ENCODE assay signal across 8 cellular contexts in the genomic region with DNA sequence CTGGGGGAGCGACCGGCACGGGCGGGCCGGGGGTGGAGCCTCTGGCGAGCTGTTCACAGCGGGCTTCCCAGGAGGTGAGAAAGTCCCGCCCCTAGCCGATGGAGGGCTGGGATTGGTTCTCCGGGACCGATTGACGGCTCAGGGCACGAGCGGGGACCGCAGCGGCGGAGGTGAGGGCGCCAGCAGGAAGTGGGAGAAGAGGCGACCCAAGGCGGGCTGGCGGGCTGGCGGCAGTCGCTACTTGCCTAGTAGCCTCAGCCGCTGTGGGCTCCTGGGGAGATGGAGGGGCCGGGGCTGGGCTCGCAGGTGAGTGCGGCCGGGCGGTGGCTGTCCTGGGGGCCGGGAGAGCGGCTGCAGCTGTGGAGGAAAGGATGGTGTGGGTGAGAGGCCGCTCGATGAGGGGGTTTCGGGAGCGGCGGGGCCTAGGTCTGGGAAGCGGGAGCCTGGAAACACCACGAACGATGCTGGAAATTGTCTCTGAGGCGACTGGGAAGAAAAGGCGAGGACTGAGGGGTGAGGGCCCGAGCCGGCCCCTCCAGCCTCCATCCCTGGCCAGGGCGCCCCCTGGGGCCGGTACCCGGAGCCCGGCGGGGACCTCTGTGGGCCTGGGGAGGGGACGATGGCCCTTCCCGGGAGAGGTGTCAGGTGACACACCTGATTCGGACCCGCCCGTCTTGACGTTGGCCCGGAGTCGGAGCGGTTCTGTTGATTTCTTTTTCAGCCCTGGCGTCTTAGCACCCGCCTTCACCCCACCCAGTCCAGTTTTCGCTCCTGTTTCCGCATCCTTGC. TPM values are rescaled to one million over a fixed set of nuclear protein-coding genes. Genes with fewer than 3 reads are reported as not detected.
A peak's percentile ranks its signal among the peaks of the same experiment; 100 is the strongest.
DNase-seq lines count a peak whose midpoint lies in the region; ATAC-seq, FAIRE-seq and TF ChIP-seq lines count a peak whose summit lies in the region.

A gene with protein sequence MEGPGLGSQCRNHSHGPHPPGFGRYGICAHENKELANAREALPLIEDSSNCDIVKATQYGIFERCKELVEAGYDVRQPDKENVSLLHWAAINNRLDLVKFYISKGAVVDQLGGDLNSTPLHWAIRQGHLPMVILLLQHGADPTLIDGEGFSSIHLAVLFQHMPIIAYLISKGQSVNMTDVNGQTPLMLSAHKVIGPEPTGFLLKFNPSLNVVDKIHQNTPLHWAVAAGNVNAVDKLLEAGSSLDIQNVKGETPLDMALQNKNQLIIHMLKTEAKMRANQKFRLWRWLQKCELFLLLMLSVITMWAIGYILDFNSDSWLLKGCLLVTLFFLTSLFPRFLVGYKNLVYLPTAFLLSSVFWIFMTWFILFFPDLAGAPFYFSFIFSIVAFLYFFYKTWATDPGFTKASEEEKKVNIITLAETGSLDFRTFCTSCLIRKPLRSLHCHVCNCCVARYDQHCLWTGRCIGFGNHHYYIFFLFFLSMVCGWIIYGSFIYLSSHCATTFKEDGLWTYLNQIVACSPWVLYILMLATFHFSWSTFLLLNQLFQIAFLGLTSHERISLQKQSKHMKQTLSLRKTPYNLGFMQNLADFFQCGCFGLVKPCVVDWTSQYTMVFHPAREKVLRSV (plus strand): TSS at position 198 of the 789 bp plus-strand sequence. CDS start 82 bp downstream, at position 280.

- H3K27me3 Mint-ChIP-seq in activated naive CD8-positive, alpha-beta T cell treated with anti-CD3 and anti-CD28 coated beads, Interleukin-2, amount 10 ng/mL, durations not matched to agents 7 days and 5 days: peaks cover 5% of the 10 kb centered on the region
- H3K27me3 Mint-ChIP-seq in type B pancreatic cell: peaks cover 4% of the 10 kb centered on the region

- H3K4me1 Mint-ChIP-seq in activated naive CD8-positive, alpha-beta T cell treated with anti-CD3 and anti-CD28 coated beads, Interleukin-2, amount 10 ng/mL, durations not matched to agents 7 days and 5 days: peaks cover 42% of the 10 kb centered on the region
- H3K4me1 Mint-ChIP-seq in type B pancreatic cell (ENCODE audit: unreplicated experiment): peaks cover 28% of the 10 kb centered on the region

- TF ChIP-seq CTCF in SU-DHL-6 (IDR thresholded peaks at IDR 0.05; ENCODE audit: insufficient read depth, low read length, poor library complexity, severe bottlenecking): peak; percentile 71
- peak; percentile 39 for TF ChIP-seq CTCF in type B pancreatic cell (conservative IDR thresholded peaks at IDR 0.05)

- no peaks in the 10 kb centered on the region for H3F3A ChIP-seq in SU-DHL-6 (ENCODE audit: insufficient read depth)

- peak; percentile 97 for FAIRE-seq in GM12891 (lab: Jason Lieb, UNC)

- peak within 1 kb of the TSS; percentile 93 for H3K4me2 ChIP-seq in SU-DHL-6 (ENCODE audit: low read depth, low read length, poor library complexity, severe bottlenecking)

- H3K36me3 Mint-ChIP-seq in activated naive CD8-positive, alpha-beta T cell treated with anti-CD3 and anti-CD28 coated beads, Interleukin-2, amount 10 ng/mL, durations not matched to agents 7 days and 5 days: peaks cover 16% of the 10 kb centered on the region
- H3K36me3 Mint-ChIP-seq in type B pancreatic cell: peaks cover 11% of the 10 kb centered on the region

- TF ChIP-seq POLR2A in GM12891 (IDR thresholded peaks at IDR 0.05; ENCODE audit: low read depth, low read length): peak; percentile 54; the same call in 1 of the 2 replicates

- H3K27ac Mint-ChIP-seq in activated naive CD8-positive, alpha-beta T cell treated with anti-CD3 and anti-CD28 coated beads, Interleukin-2, amount 10 ng/mL, durations not matched to agents 7 days and 5 days: peak within 1 kb of the TSS; percentile 89
- peak within 1 kb of the TSS; percentile 87 for H3K27ac Mint-ChIP-seq in type B pancreatic cell

- H3K9ac ChIP-seq in SU-DHL-6 (ENCODE audit: low read length): peak within 1 kb of the TSS; percentile 87

- peak within 1 kb of the TSS; percentile 92 for H3K4me3 Mint-ChIP-seq in activated naive CD8-positive, alpha-beta T cell treated with anti-CD3 and anti-CD28 coated beads, Interleukin-2, amount 10 ng/mL, durations not matched to agents 7 days and 5 days
- H3K4me3 Mint-ChIP-seq in type B pancreatic cell: peak within 1 kb of the TSS; percentile 94

- no peaks in the 10 kb centered on the region for H3K9me3 Mint-ChIP-seq in activated naive CD8-positive, alpha-beta T cell treated with anti-CD3 and anti-CD28 coated beads, Interleukin-2, amount 10 ng/mL, durations not matched to agents 7 days and 5 days
- H3K9me3 Mint-ChIP-seq in type B pancreatic cell: no peaks in the 10 kb centered on the region

- no peaks in the 10 kb centered on the region for H3K9me2 ChIP-seq in SU-DHL-6 (replicated peaks; ENCODE audit: insufficient read depth, low read length)

- H3K79me2 ChIP-seq in SU-DHL-6 (ENCODE audit: insufficient read depth, low read length): peaks cover 51% of the 10 kb centered on the region

- H3K27me3 ChIP-seq in SU-DHL-6 (ENCODE audit: low read length): no peaks in the 10 kb centered on the region

- peak within 1 kb of the TSS; percentile 96 for H3K4me3 ChIP-seq in SU-DHL-6 (ENCODE audit: insufficient read depth, low read length, poor library complexity, severe bottlenecking)

- no peaks in the 10 kb centered on the region for H3K9me3 ChIP-seq in SU-DHL-6 (ENCODE audit: insufficient read depth, low read length)

- peak within 1 kb of the TSS; percentile 84 for H2AFZ ChIP-seq in SU-DHL-6 (ENCODE audit: low read depth, low read length, severe bottlenecking)

- H3K27ac ChIP-seq in SU-DHL-6 (ENCODE audit: low read depth, low read length): peak within 1 kb of the TSS; percentile 53

- POLR2A ChIA-PET in activated naive CD8-positive, alpha-beta T cell treated with anti-CD3 and anti-CD28 coated beads, Interleukin-2, amount 10 ng/mL, durations not matched to agents 7 days and 5 days (lab: Charles Lee): interaction anchor here (0.8 to 1.5 kb wide), 3 partner anchors 25 to 124 kb away, joined by 3 to 7 read pairs (median 4); a partner anchor contains a TSS

- intact Hi-C loops in cardiac septum (cut with DNase I): loop anchor here (5.0 kb wide), 1 partner anchor 50 kb away; no protein-coding TSS in a partner anchor

- H3K36me3 ChIP-seq in SU-DHL-6 (ENCODE audit: low read length): peaks cover 3% of the 10 kb centered on the region

- H4K20me1 ChIP-seq in SU-DHL-6 (ENCODE audit: low read depth, low read length): no peaks in the 10 kb centered on the region; the same call in 1 of the 2 replicates

- peak; percentile 100 for ATAC-seq in HG02798 (IDR thresholded peaks at IDR 0.05; ENCODE audit: poor library complexity, unreplicated experiment)
- peak; percentile 99 for ATAC-seq in activated naive CD8-positive, alpha-beta T cell treated with anti-CD3 and anti-CD28 coated beads, Interleukin-2, amount 10 ng/mL, durations not matched to agents 7 days and 5 days (ENCODE audit: low read depth)

- peak; percentile 99 for DNase-seq in GM12891 (ENCODE audit: insufficient read length, low spot score)
- DNase-seq in NCI-H1417 (lab: John Stamatoyannopoulos, UW): peak; percentile 91 to 95 (median 95)
- peak; percentile 94 for DNase-seq in activated naive CD8-positive, alpha-beta T cell treated with anti-CD3 and anti-CD28 coated beads, Interleukin-2, amount 10 ng/mL, durations not matched to agents 7 days and 5 days
- DNase-seq in cardiac septum (ENCODE audit: low spot score): peak; percentile 99
- DNase-seq in pons (ENCODE audit: low spot score): peak; percentile 89
- peak; percentile 92 for DNase-seq in type B pancreatic cell (ENCODE audit: extremely low spot score, unreplicated experiment)

TF ChIP-seq in GM12891, 5 proteins besides CTCF, POLR2A, EP300 and RAD21:
- peak; percentile 43; the same call in 1 of the 2 replicates for TF ChIP-seq TAF1 (IDR thresholded peaks at IDR 0.05; ENCODE audit: low read depth, low read length)
- 0 out of 2 replicates have a peak, but pooled peaks have one; percentile 34 for TF ChIP-seq POU2F2 (IDR thresholded peaks at IDR 0.05; ENCODE audit: low read depth, low read length)
- TF ChIP-seq SPI1 (IDR thresholded peaks at IDR 0.05; ENCODE audit: low read depth, low read length): peak; percentile 66
- no peak for TF ChIP-seq PAX5 (IDR thresholded peaks at IDR 0.05; ENCODE audit: insufficient read depth, low read length, severe bottlenecking)
- TF ChIP-seq POLR2AphosphoS5 (IDR thresholded peaks at IDR 0.05; ENCODE audit: low read depth, low read length): peak; percentile 71; the same call in 1 of the 2 replicates

RNA-seq across cellular contexts. Expression of the gene that starts here (rescaled TPM):
- 4.4 TPM for polyA plus RNA-seq in GM12891 (2012; ENCODE audit: low read depth, missing spikeins)
- total RNA-seq in activated naive CD8-positive, alpha-beta T cell treated with anti-CD3 and anti-CD28 coated beads, Interleukin-2, amount 10 ng/mL, durations not matched to agents 7 days and 5 days: 10 to 100 TPM; 21.2 to 21.3 TPM
- total RNA-seq in cardiac septum: 7.8 TPM
- 18.2 and 19.0 TPM in 2 replicates for total RNA-seq in type B pancreatic cell (ENCODE audit: low replicate concordance)

Comparison
In these comparisons a context has a peak if more than half of its experiments do, and no peak if none do; other contexts are left out.
1. Peak in every context shown above with its lines: DNase-seq, ATAC-seq, H3K4me3 ChIP-seq and H3K27ac ChIP-seq.